11 cellular contexts compared by ENCODE assay signal in genomic region chr5:55575815-55576583, GRCh38. TPM values are rescaled to one million over a fixed set of nuclear protein-coding genes. Genes with fewer than 3 reads are reported as not detected.
DNase-seq lines count a peak whose midpoint lies in the region; ATAC-seq, FAIRE-seq and TF ChIP-seq lines count a peak whose summit lies in the region.
"Had no signal": no experiment of that assay in that cellular context is flagged by ENCODE, and none has a peak within 500 bp of the region (broad histone marks: within the 10 kb centered on the region; RNA-seq: fewer than 3 reads in every experiment).

No MANE protein-coding gene starts in this region.

- H3K27me3 ChIP-seq in sigmoid colon: no peaks in the 10 kb centered on the region

- no peak overlapping the region for H3K4me3 ChIP-seq in sigmoid colon

- intact Hi-C loops in sigmoid colon (cut with DNase I): no loop called here

- peak; percentile 21 for FAIRE-seq in GM18507 (lab: Jason Lieb, UNC)

- ATAC-seq in GM19035 (IDR thresholded peaks at IDR 0.05; ENCODE audit: unreplicated experiment): no peak
- ATAC-seq in HG03139 (IDR thresholded peaks at IDR 0.05; ENCODE audit: unreplicated experiment): no peak

- TF ChIP-seq POLR2A in sigmoid colon (IDR thresholded peaks at IDR 0.05): no peak

- no peak for TF ChIP-seq CTCF in sigmoid colon (IDR thresholded peaks at IDR 0.05)

- H3K9me3 ChIP-seq in sigmoid colon: no peaks in the 10 kb centered on the region

- WGBS in sigmoid colon, 2 donors: 81 to 82% methylated on average over 8 of the region's 8 CpGs

- DNase-seq in GM18507 (ENCODE audit: extremely low spot score, insufficient read length, low read depth) (no peak), NOMO-1 treated with DMSO at 0.1 percent for 48 hours (lab: John Stamatoyannopoulos, UW; ENCODE audit: unreplicated experiment) (peak; percentile 52), fibroblast of peridontal ligament (ENCODE audit: extremely low read depth) (peak; percentile 40), sigmoid colon (no peak), dermis blood vessel endothelial cell (no peak)
- DNase-seq in stimulated activated CD4-positive, alpha-beta T cell treated with anti-CD3 and anti-CD28 coated beads, Interleukin-4, amount 100 ng/mL, for 24 hours: no peak
- DNase-seq: activated CD4-positive, alpha-beta T cell treated with anti-CD3 and anti-CD28 coated beads, Interleukin-2, amount 50 U/mL, for 4 hours; NCI-H187 treated with DMSO at 0.1 percent for 48 hours had no signal

- TF ChIP-seq EP300 in sigmoid colon (IDR thresholded peaks at IDR 0.05): no peak

- peak overlapping the region; percentile 42 to 81 (median 65) for H3K27ac ChIP-seq in sigmoid colon
- H3K27ac ChIP-seq: RWPE1 had no signal

- H3K4me1 ChIP-seq in sigmoid colon: peaks cover 0 to 30% (median 22%) of the 10 kb centered on the region in 4 donors

- H3K36me3 ChIP-seq in sigmoid colon: no peaks in the 10 kb centered on the region

RNA-seq across cellular contexts. Expression of gene PLPP1, which starts 41.2 kb away (rescaled TPM):
- total RNA-seq in sigmoid colon (100 to 1,000 TPM; 264 to 355 (median 310) TPM), dermis blood vessel endothelial cell (124 and 293 TPM in 2 replicates)
- polyA plus RNA-seq in sigmoid colon: 10 to 100 TPM; 44.2 to 84.3 (median 47.4) TPM

Comparison
In these comparisons a context has a peak if more than half of its experiments do, and no peak if none do; other contexts are left out.
1. DNase-seq: peak in NOMO-1 treated with DMSO at 0.1 percent for 48 hours (single experiment) and fibroblast of peridontal ligament (single experiment); none in GM18507 (single experiment), sigmoid colon (single experiment), stimulated activated CD4-positive, alpha-beta T cell treated with anti-CD3 and anti-CD28 coated beads, Interleukin-4, amount 100 ng/mL, for 24 hours (single experiment) and dermis blood vessel endothelial cell (single experiment).